1 cellular context compared by ENCODE assay signal in genomic region chr5:167244583-167244982, GRCh38.
TF ChIP-seq lines count a peak whose summit lies in the region.

No MANE protein-coding gene starts in this region.

TF ChIP-seq in H1, 55 proteins besides CTCF, POLR2A, EP300 and RAD21 (continued from another document):
- 0 out of 2 replicates have a peak, but pooled peaks have one; percentile 38 for TF ChIP-seq E2F6 (IDR thresholded peaks at IDR 0.05)
